Comparison of ENCODE assay signal across 8 cellular contexts in the genomic region with DNA sequence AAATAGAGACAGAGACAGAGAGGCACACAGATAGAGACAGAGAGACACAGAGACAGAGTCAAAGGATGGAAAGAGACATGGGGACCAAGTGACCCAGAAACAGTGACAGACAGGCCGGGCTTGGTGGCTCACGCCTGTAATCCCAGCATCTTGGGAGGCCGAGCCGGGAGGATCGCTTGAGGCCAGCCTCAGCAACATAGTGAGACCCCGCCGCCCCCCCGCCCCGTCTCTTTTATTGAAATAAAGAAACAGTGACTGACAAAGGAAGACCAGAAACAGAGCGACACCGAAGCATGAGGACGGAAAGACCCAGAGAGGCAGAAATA. TPM values are rescaled to one million over a fixed set of nuclear protein-coding genes. Genes with fewer than 3 reads are reported as not detected.
DNase-seq lines count a peak whose midpoint lies in the region; ATAC-seq and TF ChIP-seq lines count a peak whose summit lies in the region.

No MANE protein-coding gene starts in this region.

- CTCF ChIA-PET in mammary epithelial cell (lab: Charles Lee; ENCODE audit: low non-redundant PET) = interaction anchor here (0.6 to 1.2 kb wide), 3 partner anchors 23 to 45 kb away, joined by 3 to 16 read pairs (median 10); no protein-coding TSS in a partner anchor

- H3K79me2 ChIP-seq in mammary epithelial cell (ENCODE audit: insufficient read depth, low read length) = peaks cover 40% of the 10 kb centered on the region

- no peak for DNase-seq in activated T-cell treated with anti-CD3 and anti-CD28 coated beads, Interleukin-2, amount 50 U/mL, for 4 hours
- DNase-seq in activated T-cell treated with anti-CD3 and anti-CD28 coated beads for 4 hours (no peak), mammary epithelial cell (no peak), memory B cell (ENCODE audit: low spot score in 2 of 2) (no peak), type B pancreatic cell (ENCODE audit: extremely low spot score, unreplicated experiment) (no peak), foreskin keratinocyte (no peak), COR-L47 (lab: John Stamatoyannopoulos, UW) (no peak)

- H4K20me1 ChIP-seq in mammary epithelial cell (ENCODE audit: insufficient read depth, low read length) = no peaks in the 10 kb centered on the region

- no peaks in the 10 kb centered on the region for H3K36me3 Mint-ChIP-seq in activated T-cell treated with anti-CD3 and anti-CD28 coated beads, Interleukin-2, amount 50 U/mL, for 4 hours (ENCODE audit: insufficient read depth)
- H3K36me3 Mint-ChIP-seq in memory B cell (peaks cover 7% of the 10 kb centered on the region), type B pancreatic cell (no peaks in the 10 kb centered on the region)

- peak overlapping the region; percentile 97 for H3K4me2 ChIP-seq in mammary epithelial cell (ENCODE audit: insufficient read depth, low read depth, low read length)

- peak overlapping the region; percentile 39 for H3K9ac ChIP-seq in mammary epithelial cell (ENCODE audit: insufficient read depth, low read length)

- peaks cover 14% of the 10 kb centered on the region for H3K27me3 Mint-ChIP-seq in activated T-cell treated with anti-CD3 and anti-CD28 coated beads, Interleukin-2, amount 50 U/mL, for 4 hours (ENCODE audit: low read depth)
- H3K27me3 Mint-ChIP-seq in memory B cell (peaks cover 24% of the 10 kb centered on the region), type B pancreatic cell (no peaks in the 10 kb centered on the region)

- dilution Hi-C loops in mammary epithelial cell (cut with HindIII; ENCODE audit: low sequenced_read_pairs) = no loop called here

- no peaks in the 10 kb centered on the region for H3K36me3 ChIP-seq in mammary epithelial cell (ENCODE audit: insufficient read depth, low read length)

- intact Hi-C loops in mammary epithelial cell (cut with micrococcal nuclease) = loop anchor here (1.0 to 5.0 kb wide), 7 partner anchors 60 to 273 kb away; partner anchors contain the start of gene CBLC

- in situ Hi-C loops in mammary epithelial cell (cut with MboI; ENCODE audit: low sequenced_read_pairs in 2 of 2) = no loop called here

- no peaks in the 10 kb centered on the region for H3K9me3 Mint-ChIP-seq in activated T-cell treated with anti-CD3 and anti-CD28 coated beads, Interleukin-2, amount 50 U/mL, for 4 hours
- H3K9me3 Mint-ChIP-seq in memory B cell (peaks cover 3% of the 10 kb centered on the region), type B pancreatic cell (no peaks in the 10 kb centered on the region)

- peak overlapping the region; percentile 12 for H3K27ac ChIP-seq in mammary epithelial cell (ENCODE audit: insufficient read depth, low read depth, low read length)
- H3K27ac ChIP-seq in foreskin keratinocyte = no peak overlapping the region

- no peaks in the 10 kb centered on the region for H3K27me3 ChIP-seq in mammary epithelial cell (ENCODE audit: insufficient read depth, low read length)
- H3K27me3 ChIP-seq in foreskin keratinocyte = no peaks in the 10 kb centered on the region

- peaks cover 30% of the 10 kb centered on the region for H3K4me1 Mint-ChIP-seq in activated T-cell treated with anti-CD3 and anti-CD28 coated beads, Interleukin-2, amount 50 U/mL, for 4 hours (ENCODE audit: low read depth)
- H3K4me1 Mint-ChIP-seq in memory B cell (peaks cover 27% of the 10 kb centered on the region), type B pancreatic cell (ENCODE audit: unreplicated experiment) (peaks cover 20% of the 10 kb centered on the region)

- peak overlapping the region; percentile 89 for H2AFZ ChIP-seq in mammary epithelial cell (ENCODE audit: low read depth, low read length)

- H3K4me1 ChIP-seq in mammary epithelial cell (ENCODE audit: insufficient read depth, low read length) = peaks cover 22% of the 10 kb centered on the region
- no peaks in the 10 kb centered on the region for H3K4me1 ChIP-seq in foreskin keratinocyte

- no peak for ATAC-seq in activated T-cell treated with anti-CD3 and anti-CD28 coated beads, Interleukin-2, amount 50 U/mL, for 4 hours
- ATAC-seq in memory B cell (ENCODE audit: low read depth) = no peak
- ATAC-seq in HG03135 (IDR thresholded peaks at IDR 0.05; ENCODE audit: unreplicated experiment) = no peak
- ATAC-seq in foreskin keratinocyte = no peak

- peak overlapping the region; percentile 58 for H3K27ac Mint-ChIP-seq in memory B cell
- H3K27ac Mint-ChIP-seq in type B pancreatic cell = peak overlapping the region; percentile 95

- H3K4me3 ChIP-seq in mammary epithelial cell (replicated peaks in 1 of 3; ENCODE audit: insufficient read depth in 1 of 3, low read depth in 2 of 3, low read length in 3 of 3) = peak overlapping the region; percentile 37 to 82 (median 61)

- no TSS peak for BruUV-seq in mammary epithelial cell (replicated peaks; lab: Mats Ljungman, UMichigan)

- H3K4me3 Mint-ChIP-seq in activated T-cell treated with anti-CD3 and anti-CD28 coated beads, Interleukin-2, amount 50 U/mL, for 4 hours = peak overlapping the region; percentile 89
- peak overlapping the region; percentile 79 for H3K4me3 Mint-ChIP-seq in memory B cell
- peak overlapping the region; percentile 96 for H3K4me3 Mint-ChIP-seq in type B pancreatic cell

- no peaks in the 10 kb centered on the region for H3K9me3 ChIP-seq in mammary epithelial cell (replicated peaks; ENCODE audit: insufficient read depth, low read length)

- TF ChIP-seq CTCF in mammary epithelial cell (conservative IDR thresholded peaks at IDR 0.05 in 1 of 2, IDR thresholded peaks at IDR 0.05 in 1 of 2; ENCODE audit: extremely low read depth in 1 of 2, insufficient read depth in 1 of 2, low read depth in 1 of 2, low read length in 2 of 2) (no peak), type B pancreatic cell (conservative IDR thresholded peaks at IDR 0.05) (no peak), foreskin keratinocyte (conservative IDR thresholded peaks at IDR 0.05) (no peak)

- 4% methylated on average over 12 of the region's 12 CpGs for WGBS in mammary epithelial cell (ENCODE audit: low coverage, missing lambda C conversion rate)

RNA-seq across cellular contexts. Expression of gene NECTIN2, which starts 0.8 kb away (rescaled TPM):
- 1 to 10 TPM in 2 of 3 donors, under 1 TPM in 1; 0.66 to 1.4 (median 1.3) TPM for total RNA-seq in activated T-cell treated with anti-CD3 and anti-CD28 coated beads, Interleukin-2, amount 50 U/mL, for 4 hours
- total RNA-seq in mammary epithelial cell (10 to 100 TPM; 51.0 to 74.5 TPM), type B pancreatic cell (ENCODE audit: low replicate concordance) (123 and 203 TPM in 2 replicates), foreskin keratinocyte (53.9 and 55.8 TPM in 2 replicates)
- polyA plus RNA-seq in mammary epithelial cell (48.6 TPM), foreskin keratinocyte (48.9 and 49.5 TPM in 2 replicates)
- 66.6 TPM for polyA minus RNA-seq in mammary epithelial cell

RNA-seq across cellular contexts. Expression of gene BCAM, which starts 36.3 kb away (rescaled TPM):
- total RNA-seq in activated T-cell treated with anti-CD3 and anti-CD28 coated beads, Interleukin-2, amount 50 U/mL, for 4 hours = under 1 TPM; 0.33 to 0.40 (median 0.33) TPM
- total RNA-seq in mammary epithelial cell (100 to 1,000 TPM; 114 to 120 TPM), type B pancreatic cell (ENCODE audit: low replicate concordance) (105 and 124 TPM in 2 replicates), foreskin keratinocyte (8.1 and 28.6 TPM in 2 replicates)
- polyA plus RNA-seq in mammary epithelial cell (45.1 TPM), foreskin keratinocyte (11.3 and 44.9 TPM in 2 replicates)
- polyA minus RNA-seq in mammary epithelial cell = 51.0 TPM

RNA-seq across cellular contexts. Expression of gene TOMM40, which starts 45.8 kb away (rescaled TPM):
- total RNA-seq in activated T-cell treated with anti-CD3 and anti-CD28 coated beads, Interleukin-2, amount 50 U/mL, for 4 hours = 100 to 1,000 TPM; 427 to 536 (median 461) TPM
- total RNA-seq in mammary epithelial cell (100 to 1,000 TPM in 1 of 2 donors, 10 to 100 TPM in 1; 51.3 to 110 TPM), type B pancreatic cell (ENCODE audit: low replicate concordance) (75.1 and 77.8 TPM in 2 replicates), foreskin keratinocyte (108 and 136 TPM in 2 replicates)
- polyA plus RNA-seq in mammary epithelial cell (132 TPM), foreskin keratinocyte (133 and 159 TPM in 2 replicates)
- 66.3 TPM for polyA minus RNA-seq in mammary epithelial cell

Comparison
In these comparisons a context has a peak if more than half of its experiments do, and no peak if none do; other contexts are left out.
1. RNA of gene NECTIN2, which starts 0.8 kb away (total RNA-seq): 123 to 203 TPM in type B pancreatic cell, 51.0 to 74.5 TPM in mammary epithelial cell and 53.9 to 55.8 TPM in foreskin keratinocyte; 0.66 to 1.4 TPM in activated T-cell treated with anti-CD3 and anti-CD28 coated beads, Interleukin-2, amount 50 U/mL, for 4 hours; every median in the first group is over 10 times any median in the second.
2. Peak in every context shown above with its lines, with median percentiles within 50 percentile points of each other: H3K4me3 Mint-ChIP-seq.